1 cellular context compared by ENCODE assay signal in genomic region chr19:1324792-1325567, GRCh38.
TF ChIP-seq lines count a peak whose summit lies in the region.

No MANE protein-coding gene starts in this region.

TF ChIP-seq in A549, 52 proteins besides CTCF, POLR2A, EP300 and RAD21 (continued from another document):
- TF ChIP-seq MAFK (IDR thresholded peaks at IDR 0.05; ENCODE audit: partially characterized antibody) (no peak), RNF2 (IDR thresholded peaks at IDR 0.05; ENCODE audit: borderline replicate concordance, low read depth) (no peak), MAZ (IDR thresholded peaks at IDR 0.05; ENCODE audit: borderline replicate concordance, low read depth, low read length) (no peak), BHLHE40 (IDR thresholded peaks at IDR 0.05; ENCODE audit: low read depth, low read length) (peak; percentile 45; the same call in 1 of the 2 replicates), PHF8 (IDR thresholded peaks at IDR 0.05; ENCODE audit: borderline replicate concordance, low read depth) (no peak), HMGXB4 (CRISPR knock-in tag; IDR thresholded peaks at IDR 0.05; ENCODE audit: borderline replicate concordance) (no peak), RCOR1 (IDR thresholded peaks at IDR 0.05; ENCODE audit: low read depth, low read length) (no peak), KDM5A (IDR thresholded peaks at IDR 0.05) (no peak), ZNF302 (CRISPR knock-in tag; IDR thresholded peaks at IDR 0.05) (no peak), ZC3H11A (IDR thresholded peaks at IDR 0.05) (no peak), RARB (CRISPR knock-in tag; IDR thresholded peaks at IDR 0.05) (no peak), CBX8 (IDR thresholded peaks at IDR 0.05) (no peak), HOXA7 (CRISPR knock-in tag; IDR thresholded peaks at IDR 0.05) (no peak), CBX2 (IDR thresholded peaks at IDR 0.05; ENCODE audit: borderline replicate concordance, low read depth) (no peak)
- TF ChIP-seq, protein P1, sequence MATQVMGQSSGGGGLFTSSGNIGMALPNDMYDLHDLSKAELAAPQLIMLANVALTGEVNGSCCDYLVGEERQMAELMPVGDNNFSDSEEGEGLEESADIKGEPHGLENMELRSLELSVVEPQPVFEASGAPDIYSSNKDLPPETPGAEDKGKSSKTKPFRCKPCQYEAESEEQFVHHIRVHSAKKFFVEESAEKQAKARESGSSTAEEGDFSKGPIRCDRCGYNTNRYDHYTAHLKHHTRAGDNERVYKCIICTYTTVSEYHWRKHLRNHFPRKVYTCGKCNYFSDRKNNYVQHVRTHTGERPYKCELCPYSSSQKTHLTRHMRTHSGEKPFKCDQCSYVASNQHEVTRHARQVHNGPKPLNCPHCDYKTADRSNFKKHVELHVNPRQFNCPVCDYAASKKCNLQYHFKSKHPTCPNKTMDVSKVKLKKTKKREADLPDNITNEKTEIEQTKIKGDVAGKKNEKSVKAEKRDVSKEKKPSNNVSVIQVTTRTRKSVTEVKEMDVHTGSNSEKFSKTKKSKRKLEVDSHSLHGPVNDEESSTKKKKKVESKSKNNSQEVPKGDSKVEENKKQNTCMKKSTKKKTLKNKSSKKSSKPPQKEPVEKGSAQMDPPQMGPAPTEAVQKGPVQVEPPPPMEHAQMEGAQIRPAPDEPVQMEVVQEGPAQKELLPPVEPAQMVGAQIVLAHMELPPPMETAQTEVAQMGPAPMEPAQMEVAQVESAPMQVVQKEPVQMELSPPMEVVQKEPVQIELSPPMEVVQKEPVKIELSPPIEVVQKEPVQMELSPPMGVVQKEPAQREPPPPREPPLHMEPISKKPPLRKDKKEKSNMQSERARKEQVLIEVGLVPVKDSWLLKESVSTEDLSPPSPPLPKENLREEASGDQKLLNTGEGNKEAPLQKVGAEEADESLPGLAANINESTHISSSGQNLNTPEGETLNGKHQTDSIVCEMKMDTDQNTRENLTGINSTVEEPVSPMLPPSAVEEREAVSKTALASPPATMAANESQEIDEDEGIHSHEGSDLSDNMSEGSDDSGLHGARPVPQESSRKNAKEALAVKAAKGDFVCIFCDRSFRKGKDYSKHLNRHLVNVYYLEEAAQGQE (IDR thresholded peaks at IDR 0.05), result no peak
